ENCODE assay signal across 3 cellular contexts in the genomic region with DNA sequence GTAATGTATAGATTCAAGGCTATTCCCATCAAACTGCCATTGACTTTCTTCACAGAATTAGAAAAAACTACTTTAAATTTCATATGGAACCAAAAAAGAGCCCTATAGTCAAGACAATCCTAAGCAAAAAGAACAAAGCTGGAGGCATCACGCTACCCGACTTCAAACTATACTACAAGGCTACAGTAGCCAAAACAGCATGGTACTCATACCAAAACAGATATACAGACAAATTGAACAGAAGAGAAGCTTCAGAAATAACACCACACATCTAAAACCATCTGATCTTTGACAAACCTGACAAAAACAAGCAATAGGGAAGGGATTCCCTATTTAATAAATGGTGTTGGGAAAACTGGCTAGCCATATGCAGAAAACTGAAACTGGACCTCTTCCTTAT. TPM values are rescaled to one million over a fixed set of nuclear protein-coding genes. Genes with fewer than 3 reads are reported as not detected.
"Had no signal": no experiment of that assay in that cellular context is flagged by ENCODE, and none has a peak within 500 bp of the region (broad histone marks: within the 10 kb centered on the region; RNA-seq: fewer than 3 reads in every experiment).

No MANE protein-coding gene starts in this region.

RNA-seq across cellular contexts. Expression of a gene that starts 7.4 kb away (rescaled TPM):
- total RNA-seq: natural killer cell treated with Interleukin-12 subunit alpha and Interleukin-12 subunit beta and Interleukin-15 and Interleukin-18, amount 100 ng/mL, for 72 hours; right lobe of liver; smooth muscle cell had no signal
